In the genomic region with DNA sequence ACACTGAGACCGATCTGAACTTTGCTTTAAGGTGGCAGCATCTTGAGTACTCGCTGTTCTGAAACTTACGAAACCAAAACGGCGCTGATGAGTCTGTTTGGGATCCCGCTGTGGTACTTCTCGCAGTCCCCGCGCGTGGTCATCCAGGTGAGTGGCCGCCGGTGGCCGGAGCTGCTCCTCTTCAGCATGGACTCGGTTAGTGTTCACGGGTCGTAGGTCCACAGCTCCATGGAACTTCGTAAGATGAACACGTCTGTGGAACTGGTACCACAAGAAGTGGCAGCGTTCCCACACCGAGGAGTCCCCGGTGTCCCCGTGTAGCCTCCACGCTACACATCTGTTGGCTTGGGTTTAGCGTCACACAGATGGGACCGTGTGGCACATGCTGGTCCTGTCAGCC, we compare ENCODE assay signal across 2 cellular contexts.
TF ChIP-seq lines count a peak whose summit lies in the region.

No MANE protein-coding gene starts in this region.

TF ChIP-seq in liver, 16 proteins besides CTCF, POLR2A, EP300 and RAD21:
- TF ChIP-seq ATF3 (IDR thresholded peaks at IDR 0.05) (no peak), FOXA1 (IDR thresholded peaks at IDR 0.05) (no peak), MAX (IDR thresholded peaks at IDR 0.05) (no peak)

TF ChIP-seq in HepG2, 621 proteins besides CTCF, POLR2A, EP300 and RAD21:
- TF ChIP-seq IKZF1 (IDR thresholded peaks at IDR 0.05) (no peak), SRY (CRISPR knock-in tag; IDR thresholded peaks at IDR 0.05) (no peak), PAWR (CRISPR knock-in tag; IDR thresholded peaks at IDR 0.05; ENCODE audit: borderline replicate concordance) (no peak)
